In the genomic region with DNA sequence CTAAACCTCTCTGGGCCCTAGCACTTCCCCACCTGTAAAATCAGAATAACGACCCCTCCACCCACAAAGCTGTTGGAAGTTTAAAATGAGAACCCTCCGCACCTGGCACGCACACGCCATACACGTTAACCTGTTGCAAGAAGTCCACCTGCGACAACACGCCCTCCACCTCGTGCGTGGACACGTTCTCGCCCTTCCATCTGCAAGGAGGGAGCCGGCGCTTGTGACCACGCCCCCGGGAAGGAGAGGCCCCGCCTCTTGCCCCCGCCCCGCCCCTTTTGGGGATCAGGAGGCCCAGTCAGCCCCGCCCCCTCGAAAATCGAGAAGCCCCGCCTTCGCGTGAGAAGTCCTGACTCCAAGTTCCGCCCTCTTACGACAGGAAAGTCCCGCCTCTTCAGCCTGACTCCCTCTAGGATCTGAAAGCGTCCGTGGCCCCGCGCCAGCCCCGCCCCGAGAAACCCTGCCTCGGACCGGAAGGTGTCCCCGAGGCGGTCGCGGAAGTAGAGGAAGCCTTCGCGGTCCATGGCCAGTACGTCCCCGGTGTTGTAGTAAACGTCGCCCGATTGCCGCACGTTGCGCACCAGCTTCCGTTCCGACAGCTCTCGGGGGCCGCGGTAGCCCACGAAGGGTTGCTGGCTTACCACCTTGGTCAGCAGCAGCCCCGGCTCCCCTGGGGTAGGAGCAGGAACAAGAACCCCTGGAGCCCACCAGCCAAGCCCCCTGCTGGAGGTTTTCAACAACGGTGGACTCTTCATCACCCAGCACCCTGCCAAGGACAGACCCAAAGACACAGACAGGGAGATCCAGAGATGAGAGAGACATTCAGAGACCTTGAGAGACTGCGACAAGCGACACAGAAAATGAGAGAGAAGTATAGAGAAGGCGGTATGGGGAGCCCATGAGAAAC, we compare ENCODE assay signal across 9 cellular contexts. TPM values are rescaled to one million over a fixed set of nuclear protein-coding genes. Genes with fewer than 3 reads are reported as not detected.
DNase-seq lines count a peak whose midpoint lies in the region; ATAC-seq, FAIRE-seq and TF ChIP-seq lines count a peak whose summit lies in the region.
"Had no signal": no experiment of that assay in that cellular context is flagged by ENCODE, and none has a peak within 500 bp of the region (broad histone marks: within the 10 kb centered on the region; RNA-seq: fewer than 3 reads in every experiment).

No MANE protein-coding gene starts in this region.

- no peaks in the 10 kb centered on the region for H3K36me3 ChIP-seq in keratinocyte (ENCODE audit: control insufficient read depth in 2 of 2, extremely low read depth in 1 of 2, insufficient read depth in 2 of 2, low read length in 2 of 2)

- H2AFZ ChIP-seq in keratinocyte (ENCODE audit: control insufficient read depth, low read length): peak overlapping the region; percentile 95

- dilution Hi-C loops in keratinocyte (cut with MboI; ENCODE audit: extremely low pct_ligation_motif_present, low sequenced_read_pairs): no loop called here

- peak overlapping the region; percentile 84 for H3K4me2 ChIP-seq in keratinocyte (ENCODE audit: control insufficient read depth, extremely low read depth, insufficient read depth, low read depth, low read length)

- ATAC-seq in GM19023 (IDR thresholded peaks at IDR 0.05; ENCODE audit: unreplicated experiment) (peak; percentile 85), HG03196 (IDR thresholded peaks at IDR 0.05; ENCODE audit: unreplicated experiment) (peak; percentile 88)
- peak; percentile 98 to 99 for ATAC-seq in activated CD4-positive, CD25-positive, alpha-beta regulatory T cell treated with anti-CD3 and anti-CD28 coated beads, Interleukin-2, amount 50 U/mL, for 24 hours

- H3K9me1 ChIP-seq in keratinocyte (ENCODE audit: control insufficient read depth, extremely low read depth, insufficient read depth, low read length): no peaks in the 10 kb centered on the region

- no peaks in the 10 kb centered on the region for H3K79me2 ChIP-seq in keratinocyte (ENCODE audit: control insufficient read depth, insufficient read depth, low read length)

- no peaks in the 10 kb centered on the region for H3K27me3 ChIP-seq in keratinocyte (ENCODE audit: control insufficient read depth, extremely low read depth, insufficient read depth, low read length)

- H3K4me1 ChIP-seq in keratinocyte (ENCODE audit: control insufficient read depth, extremely low read depth, insufficient read depth, low read length): peaks cover 12% of the 10 kb centered on the region

- H3K27ac ChIP-seq in keratinocyte (ENCODE audit: control insufficient read depth, insufficient read depth, low read length): peak overlapping the region; percentile 46
- H3K27ac ChIP-seq: VCaP had no signal

- peak overlapping the region; percentile 79 for H3K9ac ChIP-seq in keratinocyte (ENCODE audit: control insufficient read depth, extremely low read depth, insufficient read depth, low read length)

- H3K4me3 ChIP-seq in keratinocyte (ENCODE audit: control insufficient read depth in 2 of 3, extremely low read depth in 1 of 3, insufficient read depth in 2 of 3, low read depth in 1 of 3, low read length in 3 of 3): peak overlapping the region; percentile 56 to 68 (median 62)

- H4K20me1 ChIP-seq in keratinocyte (ENCODE audit: control insufficient read depth, extremely low read depth, insufficient read depth, low read length): no peaks in the 10 kb centered on the region

- H3K9me3 ChIP-seq in keratinocyte (ENCODE audit: control insufficient read depth, low read depth, low read length): no peaks in the 10 kb centered on the region

- peak; percentile 99 for DNase-seq in AG20443 (ENCODE audit: low spot score)
- DNase-seq in NCI-H345 (lab: John Stamatoyannopoulos, UW): peak; percentile 98
- peak; percentile 99 for DNase-seq in cerebellar cortex (ENCODE audit: low spot score)
- peak; percentile 95 for DNase-seq in keratinocyte (ENCODE audit: low read depth, low spot score)
- peak; percentile 99 for DNase-seq in stimulated activated CD4-positive, alpha-beta T cell treated with anti-CD3 and anti-CD28 coated beads, Interleukin-12 subunit alpha, Interleukin-12 subunit beta, amount 100 ng/mL, for 48 hours (ENCODE audit: low read depth in 2 of 3, low spot score in 1 of 3)

- TF ChIP-seq CTCF in keratinocyte (optimal IDR thresholded peaks at IDR 0.05 in 1 of 3, IDR thresholded peaks at IDR 0.05 in 1 of 3, conservative IDR thresholded peaks at IDR 0.05 in 1 of 3; ENCODE audit: extremely low read depth in 1 of 3, insufficient read depth in 2 of 3, low read length in 3 of 3): peak in 2 of 3 experiments; percentile 12 to 36

- FAIRE-seq in keratinocyte (lab: Jason Lieb, UNC): peak; percentile 67

RNA-seq across cellular contexts. Expression of gene SLC27A5, which starts 12.5 kb away (rescaled TPM):
- 13.4 to 15.4 TPM (median 14.7 TPM) in 3 replicates for polyA plus RNA-seq in keratinocyte
- polyA plus RNA-seq in keratinocyte (2011; ENCODE audit: low read depth): 1.9 TPM
- 7.9 and 16.2 TPM in 2 replicates for polyA plus RNA-seq in keratinocyte (2011; cell fraction: cytosol; rRNA removed)
- 5.5 and 8.2 TPM in 2 replicates for polyA plus RNA-seq in keratinocyte (2011; cell fraction: nucleus; rRNA removed)
- polyA plus RNA-seq in keratinocyte (2012; ENCODE audit: low replicate concordance): 11.7 and 22.5 TPM in 2 replicates
- 14.4 to 33.3 TPM (median 19.7 TPM) in 3 replicates for polyA minus RNA-seq in keratinocyte
- polyA minus RNA-seq in keratinocyte (2011; cell fraction: cytosol; rRNA and poly(A)+ RNA removed): 18.8 TPM
- polyA minus RNA-seq in keratinocyte (2011; cell fraction: nucleus; rRNA and poly(A)+ RNA removed): 4.1 and 5.6 TPM in 2 replicates

RNA-seq across cellular contexts. Expression of gene ZBTB45, which starts 20.3 kb away (rescaled TPM):
- polyA plus RNA-seq in keratinocyte: 3.1 to 8.2 TPM (median 4.6 TPM) in 3 replicates
- polyA plus RNA-seq in keratinocyte (2011; ENCODE audit: low read depth): 2.3 TPM
- polyA plus RNA-seq in keratinocyte (2011; cell fraction: cytosol; rRNA removed): 2.9 and 8.6 TPM in 2 replicates
- 8.5 and 12.5 TPM in 2 replicates for polyA plus RNA-seq in keratinocyte (2011; cell fraction: nucleus; rRNA removed)
- polyA plus RNA-seq in keratinocyte (2012; ENCODE audit: low replicate concordance): 7.5 and 14.9 TPM in 2 replicates
- 2.6 to 12.6 TPM (median 3.4 TPM) in 3 replicates for polyA minus RNA-seq in keratinocyte
- polyA minus RNA-seq in keratinocyte (2011; cell fraction: cytosol; rRNA and poly(A)+ RNA removed): 15.7 TPM
- polyA minus RNA-seq in keratinocyte (2011; cell fraction: nucleus; rRNA and poly(A)+ RNA removed): 9.2 and 10.1 TPM in 2 replicates

RNA-seq across cellular contexts. Expression of gene ZNF446, which starts 23.1 kb away (rescaled TPM):
- 2.1 to 4.7 TPM (median 2.7 TPM) in 3 replicates for polyA plus RNA-seq in keratinocyte
- polyA plus RNA-seq in keratinocyte (2011; ENCODE audit: low read depth): 1.4 TPM
- polyA plus RNA-seq in keratinocyte (2011; cell fraction: cytosol; rRNA removed): 1.5 and 3.5 TPM in 2 replicates
- 6.4 and 9.9 TPM in 2 replicates for polyA plus RNA-seq in keratinocyte (2011; cell fraction: nucleus; rRNA removed)
- 3.7 and 3.9 TPM in 2 replicates for polyA plus RNA-seq in keratinocyte (2012; ENCODE audit: low replicate concordance)
- polyA minus RNA-seq in keratinocyte: 1.4 to 3.3 TPM (median 2.3 TPM) in 3 replicates
- 2.1 TPM for polyA minus RNA-seq in keratinocyte (2011; cell fraction: cytosol; rRNA and poly(A)+ RNA removed)
- polyA minus RNA-seq in keratinocyte (2011; cell fraction: nucleus; rRNA and poly(A)+ RNA removed): 4.5 and 5.7 TPM in 2 replicates

RNA-seq across cellular contexts. Expression of gene ZNF324, which starts 32.4 kb away (rescaled TPM):
- polyA plus RNA-seq in keratinocyte: 5.0 to 10.8 TPM (median 6.6 TPM) in 3 replicates
- polyA plus RNA-seq in keratinocyte (2011; ENCODE audit: low read depth): 1.2 TPM
- 3.1 and 5.8 TPM in 2 replicates for polyA plus RNA-seq in keratinocyte (2011; cell fraction: cytosol; rRNA removed)
- polyA plus RNA-seq in keratinocyte (2011; cell fraction: nucleus; rRNA removed): 15.1 and 16.2 TPM in 2 replicates
- polyA plus RNA-seq in keratinocyte (2012; ENCODE audit: low replicate concordance): 6.7 and 7.9 TPM in 2 replicates
- 8.1 to 14.9 TPM (median 9.4 TPM) in 3 replicates for polyA minus RNA-seq in keratinocyte
- 17.1 TPM for polyA minus RNA-seq in keratinocyte (2011; cell fraction: cytosol; rRNA and poly(A)+ RNA removed)
- polyA minus RNA-seq in keratinocyte (2011; cell fraction: nucleus; rRNA and poly(A)+ RNA removed): 24.0 and 25.9 TPM in 2 replicates

RNA-seq across cellular contexts. Expression of gene TRIM28, which starts 44.6 kb away (rescaled TPM):
- 290 to 316 TPM (median 298 TPM) in 3 replicates for polyA plus RNA-seq in keratinocyte
- polyA plus RNA-seq in keratinocyte (2011; ENCODE audit: low read depth): 166 TPM
- polyA plus RNA-seq in keratinocyte (2011; cell fraction: cytosol; rRNA removed): 199 and 380 TPM in 2 replicates
- 344 and 506 TPM in 2 replicates for polyA plus RNA-seq in keratinocyte (2011; cell fraction: nucleus; rRNA removed)
- polyA plus RNA-seq in keratinocyte (2012; ENCODE audit: low replicate concordance): 355 and 492 TPM in 2 replicates
- polyA minus RNA-seq in keratinocyte: 1,017 to 2,182 TPM (median 1,062 TPM) in 3 replicates
- polyA minus RNA-seq in keratinocyte (2011; cell fraction: cytosol; rRNA and poly(A)+ RNA removed): 738 TPM
- polyA minus RNA-seq in keratinocyte (2011; cell fraction: nucleus; rRNA and poly(A)+ RNA removed): 573 and 589 TPM in 2 replicates

Comparison
In these comparisons a context has a peak if more than half of its experiments do, and no peak if none do; other contexts are left out.
1. Peak in every context shown above with its lines: DNase-seq, ATAC-seq, H3K4me3 ChIP-seq and H3K27ac ChIP-seq.